ENCODE assay signal across 22 cellular contexts in genomic region chr4:61958591-61958990, GRCh38.
A peak's percentile ranks its signal among the peaks of the same experiment; 100 is the strongest.
DNase-seq lines count a peak whose midpoint lies in the region; ATAC-seq and TF ChIP-seq lines count a peak whose summit lies in the region.
"Had no signal": no experiment of that assay in that cellular context is flagged by ENCODE, and none has a peak within 500 bp of the region (broad histone marks: within the 10 kb centered on the region; RNA-seq: fewer than 3 reads in every experiment).

No MANE protein-coding gene starts in this region.

- no peaks in the 10 kb centered on the region for H3K9me2 ChIP-seq in GM23338 (ENCODE audit: insufficient read depth)

- H3K27ac ChIP-seq in GM23338 (ENCODE audit: low read depth), result no peak overlapping the region
- H3K27ac ChIP-seq: A549; BLaER1 treated with 17β-estradiol and CSF1 and Interleukin-3, amounts not matched to agents 10 nM and 100 nM had no signal

- H3K4me2 ChIP-seq in GM23338, result no peak overlapping the region
- H3K4me2 ChIP-seq: A549; BLaER1 treated with 17β-estradiol and CSF1 and Interleukin-3, amounts not matched to agents 10 nM and 100 nM had no signal

- H3K27me3 Mint-ChIP-seq in GM23338 (ENCODE audit: insufficient read depth, low read depth, poor library complexity) (peaks cover 2% of the 10 kb centered on the region), WTC11 (ENCODE audit: low read depth) (no peaks in the 10 kb centered on the region; the same call in 1 of the 2 replicates), nephron progenitor cell (ENCODE audit: low read depth, poor library complexity) (peaks cover 5% of the 10 kb centered on the region)
- H3K27me3 Mint-ChIP-seq: CD4-positive, alpha-beta T cell; CD8-positive, alpha-beta memory T cell had no signal

- TF ChIP-seq CTCF in GM23338 (conservative IDR thresholded peaks at IDR 0.05; ENCODE audit: low read depth in 2 of 2), result no peak
- no peak for TF ChIP-seq CTCF in WTC11 (IDR thresholded peaks at IDR 0.05)
- TF ChIP-seq CTCF in nephron progenitor cell (IDR thresholded peaks at IDR 0.05), result no peak

- H3K4me1 Mint-ChIP-seq in GM23338 (peaks cover 5% of the 10 kb centered on the region), WTC11 (peaks cover 9% of the 10 kb centered on the region), nephron progenitor cell (peaks cover 7% of the 10 kb centered on the region)
- H3K4me1 Mint-ChIP-seq: CD14-positive monocyte; CD8-positive, alpha-beta memory T cell had no signal

- no peaks in the 10 kb centered on the region for H3F3A ChIP-seq in GM23338 (replicated peaks; ENCODE audit: low read depth)

- H3K27ac Mint-ChIP-seq in GM23338 (peak overlapping the region; percentile 33; the same call in 1 of the 2 replicates), WTC11 (peak overlapping the region; percentile 30; the same call in 1 of the 2 replicates), nephron progenitor cell (peak overlapping the region; percentile 49)
- H3K27ac Mint-ChIP-seq: CD14-positive monocyte; CD4-positive, alpha-beta T cell; CD8-positive, alpha-beta memory T cell; HFFc6 had no signal

- no peaks in the 10 kb centered on the region for H4K20me1 ChIP-seq in GM23338 (replicated peaks; ENCODE audit: insufficient read depth)
- H4K20me1 ChIP-seq: BLaER1 treated with 17β-estradiol and CSF1 and Interleukin-3, amounts not matched to agents 10 nM and 100 nM had no signal

- no peaks in the 10 kb centered on the region for H3K79me2 ChIP-seq in GM23338 (replicated peaks; ENCODE audit: insufficient read depth)

- POLR2A ChIA-PET in WTC11 (lab: Charles Lee), result no interaction called here

- CTCF ChIA-PET in WTC11 (lab: Charles Lee), result no interaction called here

- no peak overlapping the region for H2AFZ ChIP-seq in GM23338

- H3K9me3 Mint-ChIP-seq in GM23338, result no peaks in the 10 kb centered on the region; the same call in 2 of the 3 replicates
- peaks cover 26% of the 10 kb centered on the region for H3K9me3 Mint-ChIP-seq in WTC11
- H3K9me3 Mint-ChIP-seq in nephron progenitor cell, result peaks cover 8% of the 10 kb centered on the region

- H3K4me3 ChIP-seq in GM23338, result no peak overlapping the region
- H3K4me3 ChIP-seq: A549; BLaER1 treated with 17β-estradiol and CSF1 and Interleukin-3, amounts not matched to agents 10 nM and 100 nM; HAP-1 had no signal

- H3K4me3 Mint-ChIP-seq in GM23338, result no peak overlapping the region
- no peak overlapping the region for H3K4me3 Mint-ChIP-seq in WTC11
- H3K4me3 Mint-ChIP-seq in nephron progenitor cell, result no peak overlapping the region
- H3K4me3 Mint-ChIP-seq: CD14-positive monocyte; CD4-positive, alpha-beta T cell; CD8-positive, alpha-beta memory T cell; HFFc6 had no signal

- ATAC-seq in GM23338, result no peak
- ATAC-seq in WTC11, result no peak
- no peak for ATAC-seq in GM18498 (IDR thresholded peaks at IDR 0.05; ENCODE audit: unreplicated experiment)
- no peak for ATAC-seq in GM18858 (IDR thresholded peaks at IDR 0.05; ENCODE audit: unreplicated experiment)
- ATAC-seq: A549 had no signal

- peaks cover 4% of the 10 kb centered on the region for H3K36me3 Mint-ChIP-seq in GM23338 (ENCODE audit: low read depth)
- H3K36me3 Mint-ChIP-seq in WTC11, result peaks cover 7% of the 10 kb centered on the region
- H3K36me3 Mint-ChIP-seq in nephron progenitor cell (ENCODE audit: low read depth), result peaks cover 22% of the 10 kb centered on the region
- H3K36me3 Mint-ChIP-seq: CD14-positive monocyte; CD8-positive, alpha-beta memory T cell had no signal

- DNase-seq in GM23338 (ENCODE audit: low spot score) (no peak), WTC11 (ENCODE audit: low spot score) (no peak), nephron progenitor cell (no peak), SW480 (ENCODE audit: low spot score) (no peak)
- DNase-seq: 8988T; ACHN; AML-193; BE2C; CD4-positive, alpha-beta T cell; CD8-positive, alpha-beta memory T cell; DMS 273 treated with DMSO at 0.1 percent for 48 hours; DMS79; EL; GF-D8; GOT3; HFFc6 had no signal

- H3K4me1 ChIP-seq in GM23338 (ENCODE audit: insufficient read depth), result peaks cover 4% of the 10 kb centered on the region; the same call in 1 of the 2 replicates
- H3K4me1 ChIP-seq: A549; BE2C; BLaER1 treated with 17β-estradiol and CSF1 and Interleukin-3, amounts not matched to agents 10 nM and 100 nM; HAP-1 had no signal

- H3K36me3 ChIP-seq in GM23338 (ENCODE audit: insufficient read depth), result no peaks in the 10 kb centered on the region
- H3K36me3 ChIP-seq: BE2C; BLaER1 treated with 17β-estradiol and CSF1 and Interleukin-3, amounts not matched to agents 10 nM and 100 nM; HAP-1 had no signal

- no peaks in the 10 kb centered on the region for H3K27me3 ChIP-seq in GM23338 (ENCODE audit: insufficient read depth)
- H3K27me3 ChIP-seq: BE2C; BLaER1 treated with 17β-estradiol and CSF1 and Interleukin-3, amounts not matched to agents 10 nM and 100 nM had no signal

TF ChIP-seq in GM23338, 12 proteins besides CTCF, POLR2A, EP300 and RAD21 (continues in another document):
- TF ChIP-seq, protein P1, sequence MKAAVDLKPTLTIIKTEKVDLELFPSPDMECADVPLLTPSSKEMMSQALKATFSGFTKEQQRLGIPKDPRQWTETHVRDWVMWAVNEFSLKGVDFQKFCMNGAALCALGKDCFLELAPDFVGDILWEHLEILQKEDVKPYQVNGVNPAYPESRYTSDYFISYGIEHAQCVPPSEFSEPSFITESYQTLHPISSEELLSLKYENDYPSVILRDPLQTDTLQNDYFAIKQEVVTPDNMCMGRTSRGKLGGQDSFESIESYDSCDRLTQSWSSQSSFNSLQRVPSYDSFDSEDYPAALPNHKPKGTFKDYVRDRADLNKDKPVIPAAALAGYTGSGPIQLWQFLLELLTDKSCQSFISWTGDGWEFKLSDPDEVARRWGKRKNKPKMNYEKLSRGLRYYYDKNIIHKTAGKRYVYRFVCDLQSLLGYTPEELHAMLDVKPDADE (IDR thresholded peaks at IDR 0.05), result no peak
- TF ChIP-seq CREB1 (CRISPR knock-in tag; IDR thresholded peaks at IDR 0.05; ENCODE audit: low read depth), result no peak
- no peak for TF ChIP-seq ZNF114 (CRISPR knock-in tag; IDR thresholded peaks at IDR 0.05)
- TF ChIP-seq JUNB (IDR thresholded peaks at IDR 0.05; ENCODE audit: unreplicated experiment), result no peak
- TF ChIP-seq EZH2phosphoT487 (IDR thresholded peaks at IDR 0.05; ENCODE audit: unreplicated experiment), result no peak

TF ChIP-seq in WTC11, 78 proteins besides CTCF, POLR2A, EP300 and RAD21:
- TF ChIP-seq HMGA2 (CRISPR knock-in tag; IDR thresholded peaks at IDR 0.05), result no peak
- no peak for TF ChIP-seq ZNF425 (CRISPR knock-in tag; conservative IDR thresholded peaks at IDR 0.05)
- TF ChIP-seq TEAD4 (CRISPR knock-in tag; IDR thresholded peaks at IDR 0.05), result no peak
- TF ChIP-seq CREB1 (CRISPR knock-in tag; IDR thresholded peaks at IDR 0.05), result no peak
- TF ChIP-seq, protein P2, sequence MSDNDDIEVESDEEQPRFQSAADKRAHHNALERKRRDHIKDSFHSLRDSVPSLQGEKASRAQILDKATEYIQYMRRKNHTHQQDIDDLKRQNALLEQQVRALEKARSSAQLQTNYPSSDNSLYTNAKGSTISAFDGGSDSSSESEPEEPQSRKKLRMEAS (CRISPR knock-in tag; IDR thresholded peaks at IDR 0.05), result no peak
- TF ChIP-seq IRF1 (CRISPR knock-in tag; IDR thresholded peaks at IDR 0.05), result no peak
- TF ChIP-seq, protein P3, sequence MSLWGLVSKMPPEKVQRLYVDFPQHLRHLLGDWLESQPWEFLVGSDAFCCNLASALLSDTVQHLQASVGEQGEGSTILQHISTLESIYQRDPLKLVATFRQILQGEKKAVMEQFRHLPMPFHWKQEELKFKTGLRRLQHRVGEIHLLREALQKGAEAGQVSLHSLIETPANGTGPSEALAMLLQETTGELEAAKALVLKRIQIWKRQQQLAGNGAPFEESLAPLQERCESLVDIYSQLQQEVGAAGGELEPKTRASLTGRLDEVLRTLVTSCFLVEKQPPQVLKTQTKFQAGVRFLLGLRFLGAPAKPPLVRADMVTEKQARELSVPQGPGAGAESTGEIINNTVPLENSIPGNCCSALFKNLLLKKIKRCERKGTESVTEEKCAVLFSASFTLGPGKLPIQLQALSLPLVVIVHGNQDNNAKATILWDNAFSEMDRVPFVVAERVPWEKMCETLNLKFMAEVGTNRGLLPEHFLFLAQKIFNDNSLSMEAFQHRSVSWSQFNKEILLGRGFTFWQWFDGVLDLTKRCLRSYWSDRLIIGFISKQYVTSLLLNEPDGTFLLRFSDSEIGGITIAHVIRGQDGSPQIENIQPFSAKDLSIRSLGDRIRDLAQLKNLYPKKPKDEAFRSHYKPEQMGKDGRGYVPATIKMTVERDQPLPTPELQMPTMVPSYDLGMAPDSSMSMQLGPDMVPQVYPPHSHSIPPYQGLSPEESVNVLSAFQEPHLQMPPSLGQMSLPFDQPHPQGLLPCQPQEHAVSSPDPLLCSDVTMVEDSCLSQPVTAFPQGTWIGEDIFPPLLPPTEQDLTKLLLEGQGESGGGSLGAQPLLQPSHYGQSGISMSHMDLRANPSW (CRISPR knock-in tag; conservative IDR thresholded peaks at IDR 0.05; ENCODE audit: low read depth), result no peak
- no peak for TF ChIP-seq GTF2I (CRISPR knock-in tag; conservative IDR thresholded peaks at IDR 0.05)
